8 cellular contexts compared by ENCODE assay signal in genomic region chr2:236512902-236513433, GRCh38. TPM values are rescaled to one million over a fixed set of nuclear protein-coding genes. Genes with fewer than 3 reads are reported as not detected.
DNase-seq lines count a peak whose midpoint lies in the region; ATAC-seq and TF ChIP-seq lines count a peak whose summit lies in the region.

No MANE protein-coding gene starts in this region.

- ATAC-seq in GM18868 (IDR thresholded peaks at IDR 0.05; ENCODE audit: unreplicated experiment) (peak; percentile 86), HG03469 (IDR thresholded peaks at IDR 0.05; ENCODE audit: unreplicated experiment) (peak; percentile 80), HG03025 (IDR thresholded peaks at IDR 0.05; ENCODE audit: low FRiP score, unreplicated experiment) (no peak)
- ATAC-seq in activated naive CD8-positive, alpha-beta T cell treated with anti-CD3 and anti-CD28 coated beads, Interleukin-2, amount 10 ng/mL, durations not matched to agents 7 days and 5 days (ENCODE audit: low read depth): peak; percentile 96

- H3K9me3 Mint-ChIP-seq in activated naive CD8-positive, alpha-beta T cell treated with anti-CD3 and anti-CD28 coated beads, Interleukin-2, amount 10 ng/mL, durations not matched to agents 7 days and 5 days: no peaks in the 10 kb centered on the region

- peaks cover 4% of the 10 kb centered on the region for H3K4me1 Mint-ChIP-seq in activated naive CD8-positive, alpha-beta T cell treated with anti-CD3 and anti-CD28 coated beads, Interleukin-2, amount 10 ng/mL, durations not matched to agents 7 days and 5 days

- POLR2A ChIA-PET in activated naive CD8-positive, alpha-beta T cell treated with anti-CD3 and anti-CD28 coated beads, Interleukin-2, amount 10 ng/mL, durations not matched to agents 7 days and 5 days (lab: Charles Lee): interaction anchor here (0.7 to 3.7 kb wide), 5 partner anchors 25 to 58 kb away, joined by 3 to 34 read pairs (median 3); partner anchors contain the start of gene ACKR3

- peak; percentile 48 for DNase-seq in AG10803 (ENCODE audit: low read depth)
- DNase-seq in SKM-1 treated with dmso at 0.1 percent for 144 hours (lab: John Stamatoyannopoulos, UW; ENCODE audit: unreplicated experiment): peak; percentile 55
- peak; percentile 75 for DNase-seq in activated naive CD8-positive, alpha-beta T cell treated with anti-CD3 and anti-CD28 coated beads, Interleukin-2, amount 10 ng/mL, durations not matched to agents 7 days and 5 days
- DNase-seq in hepatic stellate cell (ENCODE audit: low spot score): peak; percentile 22
- peak; percentile 55 for DNase-seq in stimulated activated CD4-positive, alpha-beta T cell treated with anti-CD3 and anti-CD28 coated beads, Interleukin-12 subunit alpha, Interleukin-12 subunit beta, amount 100 ng/mL, for 4 hours

- H3K4me3 Mint-ChIP-seq in activated naive CD8-positive, alpha-beta T cell treated with anti-CD3 and anti-CD28 coated beads, Interleukin-2, amount 10 ng/mL, durations not matched to agents 7 days and 5 days: no peak overlapping the region

- TF ChIP-seq CTCF in AG10803 (conservative IDR thresholded peaks at IDR 0.05; ENCODE audit: low read length): peak; percentile 85

- H3K27me3 Mint-ChIP-seq in activated naive CD8-positive, alpha-beta T cell treated with anti-CD3 and anti-CD28 coated beads, Interleukin-2, amount 10 ng/mL, durations not matched to agents 7 days and 5 days: peaks cover 19% of the 10 kb centered on the region

- H3K4me3 ChIP-seq in AG10803 (ENCODE audit: low read length): no peak overlapping the region

- no peak overlapping the region for H3K27ac Mint-ChIP-seq in activated naive CD8-positive, alpha-beta T cell treated with anti-CD3 and anti-CD28 coated beads, Interleukin-2, amount 10 ng/mL, durations not matched to agents 7 days and 5 days

- no peaks in the 10 kb centered on the region for H3K36me3 Mint-ChIP-seq in activated naive CD8-positive, alpha-beta T cell treated with anti-CD3 and anti-CD28 coated beads, Interleukin-2, amount 10 ng/mL, durations not matched to agents 7 days and 5 days

RNA-seq across cellular contexts. Expression of gene ACKR3, which starts 56.7 kb away (rescaled TPM):
- total RNA-seq in activated naive CD8-positive, alpha-beta T cell treated with anti-CD3 and anti-CD28 coated beads, Interleukin-2, amount 10 ng/mL, durations not matched to agents 7 days and 5 days: 1 to 10 TPM; 4.4 to 4.5 TPM

Comparison
In these comparisons a context has a peak if more than half of its experiments do, and no peak if none do; other contexts are left out.
1. DNase-seq: peak in every context shown above with its lines; median percentile 75 in activated naive CD8-positive, alpha-beta T cell treated with anti-CD3 and anti-CD28 coated beads, Interleukin-2, amount 10 ng/mL, durations not matched to agents 7 days and 5 days; 55 in SKM-1 treated with dmso at 0.1 percent for 144 hours; 55 in stimulated activated CD4-positive, alpha-beta T cell treated with anti-CD3 and anti-CD28 coated beads, Interleukin-12 subunit alpha, Interleukin-12 subunit beta, amount 100 ng/mL, for 4 hours; 48 in AG10803; 22 in hepatic stellate cell.